ENCODE assay signal across 8 cellular contexts in genomic region chr12:48958049-48958388, GRCh38. TPM values are rescaled to one million over a fixed set of nuclear protein-coding genes. Genes with fewer than 3 reads are reported as not detected.
DNase-seq lines count a peak whose midpoint lies in the region; ATAC-seq and TF ChIP-seq lines count a peak whose summit lies in the region.

No MANE protein-coding gene starts in this region.

- TF ChIP-seq EP300 in esophagus muscularis mucosa (IDR thresholded peaks at IDR 0.05) = no peak

- DNase-seq in OCI-M1 (lab: John Stamatoyannopoulos, UW) = peak; percentile 36
- DNase-seq in esophagus muscularis mucosa (ENCODE audit: extremely low spot score) = no peak
- DNase-seq in putamen (ENCODE audit: low spot score) = peak; percentile 11
- DNase-seq in DMS53 (lab: John Stamatoyannopoulos, UW) = no peak
- DNase-seq in stimulated activated CD4-positive, alpha-beta T cell treated with anti-CD3 and anti-CD28 coated beads, Interleukin-2, amount 100 ng/mL, for 48 hours = no peak

- intact Hi-C loops in esophagus muscularis mucosa (cut with DNase I) = no loop called here

- H3K9me3 ChIP-seq in esophagus muscularis mucosa = no peaks in the 10 kb centered on the region

- TF ChIP-seq CTCF in esophagus muscularis mucosa (IDR thresholded peaks at IDR 0.05) = no peak

- WGBS in esophagus muscularis mucosa = 21% methylated on average over 3 of the region's 3 CpGs

- peaks cover 0 to 2% (median 1%) of the 10 kb centered on the region in 4 donors for H3K36me3 ChIP-seq in esophagus muscularis mucosa

- H3K4me1 ChIP-seq in esophagus muscularis mucosa = peaks cover 21 to 34% (median 31%) of the 10 kb centered on the region in 4 donors

- peak overlapping the region in 3 of 4 donors; percentile 89 to 94 (median 89) for H3K27ac ChIP-seq in esophagus muscularis mucosa (replicated peaks in 1 of 4)

- peaks cover 0 to 15% (median 0%) of the 10 kb centered on the region in 4 donors for H3K27me3 ChIP-seq in esophagus muscularis mucosa

- no peak for TF ChIP-seq POLR2A in esophagus muscularis mucosa (IDR thresholded peaks at IDR 0.05; ENCODE audit: low read depth)

- H3K4me3 ChIP-seq in GM08714 (ENCODE audit: low read length) (peak overlapping the region; percentile 90), esophagus muscularis mucosa (peak overlapping the region; percentile 87 to 98 (median 96))

- ATAC-seq in HG03469 (IDR thresholded peaks at IDR 0.05; ENCODE audit: unreplicated experiment) (no peak), HG03039 (IDR thresholded peaks at IDR 0.05; ENCODE audit: unreplicated experiment) (no peak)

RNA-seq across cellular contexts. Expression of gene ARF3, which starts 0.7 kb away (rescaled TPM):
- total RNA-seq in esophagus muscularis mucosa = 10 to 100 TPM; 42.8 to 71.9 (median 65.1) TPM

RNA-seq across cellular contexts. Expression of gene WNT10B, which starts 13.5 kb away (rescaled TPM):
- total RNA-seq in esophagus muscularis mucosa = 1 to 10 TPM in 2 of 4 donors, under 1 TPM in 2; 0.92 to 1.8 (median 1.1) TPM

RNA-seq across cellular contexts. Expression of gene WNT1, which starts 20.1 kb away (rescaled TPM):
- total RNA-seq in esophagus muscularis mucosa = not detected

RNA-seq across cellular contexts. Expression of gene FKBP11, which starts 32.7 kb away (rescaled TPM):
- total RNA-seq in esophagus muscularis mucosa = 1 to 10 TPM; 4.9 to 8.1 (median 7.8) TPM

RNA-seq across cellular contexts. Expression of gene DDN, which starts 41.2 kb away (rescaled TPM):
- under 1 TPM in 1 of 4 donors, not detected in 3; 0.11 TPM for total RNA-seq in esophagus muscularis mucosa

Comparison
In these comparisons a context has a peak if more than half of its experiments do, and no peak if none do; other contexts are left out.
1. DNase-seq: peak in OCI-M1 (single experiment) and putamen (single experiment); none in esophagus muscularis mucosa (single experiment), DMS53 (single experiment) and stimulated activated CD4-positive, alpha-beta T cell treated with anti-CD3 and anti-CD28 coated beads, Interleukin-2, amount 100 ng/mL, for 48 hours (0 of 2).